8 cellular contexts compared by ENCODE assay signal in the genomic region with DNA sequence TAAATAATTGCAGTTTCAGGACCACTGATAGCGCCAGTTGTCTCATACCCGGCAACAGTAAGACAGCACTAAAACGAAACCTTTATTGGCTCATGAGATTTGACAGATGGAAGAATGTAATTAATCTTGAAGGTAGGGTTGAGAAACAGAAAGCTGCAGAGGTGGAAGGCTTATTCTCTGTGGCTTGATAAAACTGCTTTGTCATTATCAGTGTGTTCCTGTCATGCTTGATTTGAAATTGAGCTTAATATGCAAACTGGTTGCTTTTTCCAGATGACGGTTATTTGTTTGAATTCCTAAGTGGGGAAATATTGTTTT. TPM values are rescaled to one million over a fixed set of nuclear protein-coding genes. Genes with fewer than 3 reads are reported as not detected.
DNase-seq lines count a peak whose midpoint lies in the region; ATAC-seq, FAIRE-seq and TF ChIP-seq lines count a peak whose summit lies in the region.

No MANE protein-coding gene starts in this region.

- H3K27me3 Mint-ChIP-seq in central memory CD8-positive, alpha-beta T cell = peaks cover 21% of the 10 kb centered on the region

- H3K4me2 ChIP-seq in OCI-LY7 (ENCODE audit: low read length) = peak overlapping the region; percentile 94

- H3K36me3 ChIP-seq in OCI-LY7 (ENCODE audit: insufficient read depth, low read length) (peaks cover 13% of the 10 kb centered on the region; the same call in 1 of the 2 replicates), liver (ENCODE audit: control insufficient read depth in 4 of 4, insufficient read depth in 3 of 4, low read depth in 1 of 4, low read length in 3 of 4) (peaks cover 0 to 3% (median 0%) of the 10 kb centered on the region in 4 donors), thyroid gland (peaks cover 0 to 8% of the 10 kb centered on the region in 2 donors)

- H3K27me3 ChIP-seq in liver (ENCODE audit: control insufficient read depth in 4 of 4, insufficient read depth in 4 of 4, low read length in 3 of 4) = no peaks in the 10 kb centered on the region
- no peaks in the 10 kb centered on the region for H3K27me3 ChIP-seq in thyroid gland

- DNase-seq in GM12891 (ENCODE audit: insufficient read length, low spot score) (peak; percentile 38), OCI-LY7 (ENCODE audit: low spot score) (peak; percentile 42), thyroid gland (no peak)
- DNase-seq in central memory CD8-positive, alpha-beta T cell (ENCODE audit: low spot score in 2 of 2) = no peak

- peak overlapping the region in 1 of 2 donors; percentile 34 for H3K9ac ChIP-seq in liver (ENCODE audit: low read depth in 1 of 2, low read length in 2 of 2)

- peaks cover 42% of the 10 kb centered on the region for H3K4me1 Mint-ChIP-seq in central memory CD8-positive, alpha-beta T cell

- TF ChIP-seq CTCF in 22Rv1 (IDR thresholded peaks at IDR 0.05) (no peak), OCI-LY7 (conservative IDR thresholded peaks at IDR 0.05; ENCODE audit: low read length) (no peak), liver (IDR thresholded peaks at IDR 0.05; ENCODE audit: low read depth, low read length, missing input control) (no peak), thyroid gland (IDR thresholded peaks at IDR 0.05) (no peak)

- peak overlapping the region; percentile 78 for H3K4me3 Mint-ChIP-seq in central memory CD8-positive, alpha-beta T cell

- peaks cover 46% of the 10 kb centered on the region for H3K4me1 ChIP-seq in OCI-LY7 (ENCODE audit: insufficient read depth, low read length, poor library complexity, severe bottlenecking)
- peaks cover 3 to 32% (median 19%) of the 10 kb centered on the region in 4 donors for H3K4me1 ChIP-seq in liver (ENCODE audit: control insufficient read depth in 4 of 4, insufficient read depth in 4 of 4, low read length in 3 of 4)
- H3K4me1 ChIP-seq in thyroid gland = peaks cover 25 to 33% of the 10 kb centered on the region in 2 donors

- TF ChIP-seq POLR2A in GM12891 (IDR thresholded peaks at IDR 0.05; ENCODE audit: low read depth, low read length) (no peak), thyroid gland (IDR thresholded peaks at IDR 0.05) (peak in 1 of 2 donors; percentile 24)

- peak; percentile 23 for FAIRE-seq in GM12891 (lab: Jason Lieb, UNC)

- no TSS peak for BruUV-seq in OCI-LY7 (replicated peaks; lab: Mats Ljungman, UMichigan)

- POLR2A ChIA-PET in OCI-LY7 (lab: Charles Lee) = interaction anchor here (1.6 kb wide), 2 partner anchors 9 to 10 kb away, joined by 3 to 4 read pairs; no protein-coding TSS in a partner anchor

- WGBS in liver = 31% methylated on average over 4 of the region's 4 CpGs
- 12% methylated on average over 4 of the region's 4 CpGs for WGBS in thyroid gland, 2 donors

- CTCF ChIA-PET in OCI-LY7 (lab: Charles Lee; ENCODE audit: unreplicated experiment) = interaction anchor here (1.3 kb wide), 1 partner anchor 19 kb away, joined by 4 read pairs; no protein-coding TSS in a partner anchor

- ATAC-seq in central memory CD8-positive, alpha-beta T cell (replicated peaks; ENCODE audit: extremely low read depth, poor library complexity, severe bottlenecking) = peak; percentile 52
- ATAC-seq in HG03565 (IDR thresholded peaks at IDR 0.05; ENCODE audit: unreplicated experiment) = no peak
- no peak for ATAC-seq in GM21619 (IDR thresholded peaks at IDR 0.05; ENCODE audit: unreplicated experiment)

- H3K4me3 ChIP-seq in OCI-LY7 (ENCODE audit: low read depth, low read length, poor library complexity, severe bottlenecking) (peak overlapping the region; percentile 84), liver (ENCODE audit: low read depth in 1 of 3, low read length in 3 of 3) (peak overlapping the region; percentile 60 to 81 (median 70)), thyroid gland (replicated peaks in 1 of 3) (peak overlapping the region in 2 of 3 donors; percentile 59 to 76)

- no peaks in the 10 kb centered on the region for H3K9me2 ChIP-seq in OCI-LY7 (ENCODE audit: insufficient read depth, low read length)

- no peaks in the 10 kb centered on the region for H3K9me3 Mint-ChIP-seq in central memory CD8-positive, alpha-beta T cell

- no peak for TF ChIP-seq RAD21 in liver (IDR thresholded peaks at IDR 0.05)

- H3K36me3 Mint-ChIP-seq in central memory CD8-positive, alpha-beta T cell (ENCODE audit: insufficient read depth) = peaks cover 5% of the 10 kb centered on the region

- peak overlapping the region; percentile 78 for H3K27ac ChIP-seq in 22Rv1
- peak overlapping the region; percentile 54 for H3K27ac ChIP-seq in OCI-LY7 (ENCODE audit: low read depth, low read length, poor library complexity, severe bottlenecking)
- H3K27ac ChIP-seq in liver (ENCODE audit: low read depth in 1 of 2, low read length in 2 of 2) = peak overlapping the region; percentile 95 to 98
- peak overlapping the region; percentile 89 to 93 (median 92) for H3K27ac ChIP-seq in thyroid gland

- peaks cover 10% of the 10 kb centered on the region; the same call in 1 of the 2 replicates for H4K20me1 ChIP-seq in OCI-LY7 (ENCODE audit: insufficient read depth, low read length)

- intact Hi-C loops in OCI-LY7 (cut with micrococcal nuclease; ENCODE audit: unreplicated experiment) (loop anchor here (5.0 kb wide), 1 partner anchor 443 kb away; the partner anchor contains the start of gene DNAJC7), thyroid gland (cut with DNase I) (loop anchor here (10.0 kb wide), 1 partner anchor 45 kb away; no protein-coding TSS in a partner anchor)

- H2AFZ ChIP-seq in OCI-LY7 (ENCODE audit: low read length) = peak overlapping the region; percentile 65; the same call in 1 of the 2 replicates

- no peaks in the 10 kb centered on the region; the same call in 1 of the 2 replicates for H3K79me2 ChIP-seq in OCI-LY7 (ENCODE audit: insufficient read depth, low read depth, low read length)

- no peaks in the 10 kb centered on the region for H3K9me3 ChIP-seq in OCI-LY7 (ENCODE audit: low read length)
- H3K9me3 ChIP-seq in liver (ENCODE audit: control insufficient read depth in 4 of 4, low read length in 3 of 4) = no peaks in the 10 kb centered on the region
- no peaks in the 10 kb centered on the region for H3K9me3 ChIP-seq in thyroid gland

- H3K27ac Mint-ChIP-seq in central memory CD8-positive, alpha-beta T cell (ENCODE audit: low read depth) = no peak overlapping the region

TF ChIP-seq in GM12891, 5 proteins besides CTCF, POLR2A, EP300 and RAD21:
- TF ChIP-seq POLR2AphosphoS5 (IDR thresholded peaks at IDR 0.05; ENCODE audit: low read depth, low read length) = no peak
- no peak for TF ChIP-seq TAF1 (IDR thresholded peaks at IDR 0.05; ENCODE audit: low read depth, low read length)
- no peak for TF ChIP-seq SPI1 (IDR thresholded peaks at IDR 0.05; ENCODE audit: low read depth, low read length)
- TF ChIP-seq PAX5 (IDR thresholded peaks at IDR 0.05; ENCODE audit: insufficient read depth, low read length, severe bottlenecking) = no peak
- no peak for TF ChIP-seq POU2F2 (IDR thresholded peaks at IDR 0.05; ENCODE audit: low read depth, low read length)

TF ChIP-seq in liver, 16 proteins besides CTCF, POLR2A, EP300 and RAD21:
- TF ChIP-seq REST (IDR thresholded peaks at IDR 0.05) (peak; percentile 96), ZBTB33 (IDR thresholded peaks at IDR 0.05) (no peak)

RNA-seq across cellular contexts. Expression of gene ATP6V0A1, which starts 1.3 kb away (rescaled TPM):
- 27.1 TPM for polyA plus RNA-seq in GM12891 (2012; ENCODE audit: low read depth, missing spikeins)
- total RNA-seq in OCI-LY7 (2014; rRNA removed; shearing (Covaris generic)) = 19.8 and 27.2 TPM in 2 replicates
- total RNA-seq in OCI-LY7 (2022) = 33.4 and 46.9 TPM in 2 replicates
- total RNA-seq in liver = 10 to 100 TPM; 52.5 to 94.6 TPM
- 10 to 100 TPM; 31.5 to 37.9 TPM for polyA plus RNA-seq in liver
- 100 to 1,000 TPM in 2 of 4 donors, 10 to 100 TPM in 2; 75.5 to 195 (median 121) TPM for total RNA-seq in thyroid gland

RNA-seq across cellular contexts. Expression of gene CAVIN1, which starts 36.9 kb away (rescaled TPM):
- polyA plus RNA-seq in GM12891 (2012; ENCODE audit: low read depth, missing spikeins) = 2.0 TPM
- not detected in 2 replicates for total RNA-seq in OCI-LY7 (2014; rRNA removed; shearing (Covaris generic))
- total RNA-seq in OCI-LY7 (2022) = 0.08 TPM in 1 of 2 replicates, not detected in the other
- 10 to 100 TPM in 1 of 2 donors, 1 to 10 TPM in 1; 6.7 to 22.2 TPM for total RNA-seq in liver
- polyA plus RNA-seq in liver = 10 to 100 TPM in 1 of 2 donors, 1 to 10 TPM in 1; 6.5 to 27.0 TPM
- total RNA-seq in thyroid gland = 100 to 1,000 TPM; 173 to 199 (median 187) TPM

Comparison
In these comparisons a context has a peak if more than half of its experiments do, and no peak if none do; other contexts are left out.
1. DNase-seq: peak in GM12891 (single experiment) and OCI-LY7 (single experiment); none in central memory CD8-positive, alpha-beta T cell (0 of 2) and thyroid gland (0 of 2).
2. RNA of gene CAVIN1, which starts 36.9 kb away (total RNA-seq): 173 to 199 TPM in thyroid gland; 6.7 to 22.2 TPM in liver and 0.08 TPM in OCI-LY7; every median in the first group is over 4 times any median in the second.
3. Peak in every context shown above with its lines, with median percentiles within 50 percentile points of each other: H3K27ac ChIP-seq and H3K4me3 ChIP-seq.